8 cellular contexts compared by ENCODE assay signal in genomic region chr10:34808789-34809745, GRCh38. TPM values are rescaled to one million over a fixed set of nuclear protein-coding genes. Genes with fewer than 3 reads are reported as not detected.
DNase-seq lines count a peak whose midpoint lies in the region; ATAC-seq and TF ChIP-seq lines count a peak whose summit lies in the region.

No MANE protein-coding gene starts in this region.

- DNase-seq in BE2C (peak; percentile 33), NCI-H345 treated with DMSO at 0.1 percent for 48 hours (lab: John Stamatoyannopoulos, UW; ENCODE audit: unreplicated experiment) (peak; percentile 67), glutamatergic neuron (peak; percentile 41), sciatic nerve (ENCODE audit: low spot score) (no peak), KBM-7 (no peak)
- DNase-seq in stimulated activated CD4-positive, alpha-beta T cell treated with anti-CD3 and anti-CD28 coated beads, Interleukin-4, amount 100 ng/mL, for 4 hours, result no peak

- no peak overlapping the region for H3K4me3 ChIP-seq in BE2C (ENCODE audit: low read depth, low read length)

- peak overlapping the region; percentile 18 for H3K27ac Mint-ChIP-seq in glutamatergic neuron (ENCODE audit: unreplicated experiment)

- peaks cover 9% of the 10 kb centered on the region for H3K4me1 ChIP-seq in BE2C

- H3K27me3 ChIP-seq in BE2C, result no peaks in the 10 kb centered on the region

- intact Hi-C loops in sciatic nerve (cut with DNase I), result no loop called here

- H3K36me3 Mint-ChIP-seq in glutamatergic neuron (ENCODE audit: unreplicated experiment), result no peaks in the 10 kb centered on the region

- in situ Hi-C loops in KBM-7 (cut with MboI; ENCODE audit: low pct_unique_long_range_greater_than_20kb, low sequenced_read_pairs), result no loop called here

- H3K4me3 Mint-ChIP-seq in glutamatergic neuron (ENCODE audit: unreplicated experiment), result no peak overlapping the region

- no peaks in the 10 kb centered on the region for H3K36me3 ChIP-seq in BE2C

- H3K9me3 Mint-ChIP-seq in glutamatergic neuron (ENCODE audit: unreplicated experiment), result peaks cover 5% of the 10 kb centered on the region

- no peaks in the 10 kb centered on the region for H3K9me3 ChIP-seq in BE2C

- peaks cover 6% of the 10 kb centered on the region for H3K27me3 Mint-ChIP-seq in glutamatergic neuron (ENCODE audit: unreplicated experiment)

- ATAC-seq in GM21528 (IDR thresholded peaks at IDR 0.05; ENCODE audit: low FRiP score, unreplicated experiment) (peak; percentile 47), sciatic nerve (peak; percentile 66), GM18867 (IDR thresholded peaks at IDR 0.05; ENCODE audit: unreplicated experiment) (no peak)

- peaks cover 36% of the 10 kb centered on the region for H3K4me1 Mint-ChIP-seq in glutamatergic neuron (ENCODE audit: low read depth, unreplicated experiment)

- TF ChIP-seq CTCF in BE2C (IDR thresholded peaks at IDR 0.05; ENCODE audit: low read depth, low read length), result no peak
- no peak for TF ChIP-seq CTCF in glutamatergic neuron (IDR thresholded peaks at IDR 0.05; ENCODE audit: partially characterized antibody, unreplicated experiment)

RNA-seq across cellular contexts. Expression of gene PARD3, which starts 6.0 kb away (rescaled TPM):
- 12.6 TPM for polyA plus RNA-seq in BE2C (2012; ENCODE audit: insufficient read depth, insufficient read length, low read depth)
- total RNA-seq in glutamatergic neuron (ENCODE audit: unreplicated experiment) (22.9 TPM), sciatic nerve (46.1 TPM)

Comparison
In these comparisons a context has a peak if more than half of its experiments do, and no peak if none do; other contexts are left out.
1. DNase-seq: peak in BE2C (single experiment), NCI-H345 treated with DMSO at 0.1 percent for 48 hours (single experiment) and glutamatergic neuron (single experiment); none in sciatic nerve (single experiment), stimulated activated CD4-positive, alpha-beta T cell treated with anti-CD3 and anti-CD28 coated beads, Interleukin-4, amount 100 ng/mL, for 4 hours (0 of 2) and KBM-7 (single experiment).